Comparison of ENCODE assay signal across 35 cellular contexts in the genomic region with DNA sequence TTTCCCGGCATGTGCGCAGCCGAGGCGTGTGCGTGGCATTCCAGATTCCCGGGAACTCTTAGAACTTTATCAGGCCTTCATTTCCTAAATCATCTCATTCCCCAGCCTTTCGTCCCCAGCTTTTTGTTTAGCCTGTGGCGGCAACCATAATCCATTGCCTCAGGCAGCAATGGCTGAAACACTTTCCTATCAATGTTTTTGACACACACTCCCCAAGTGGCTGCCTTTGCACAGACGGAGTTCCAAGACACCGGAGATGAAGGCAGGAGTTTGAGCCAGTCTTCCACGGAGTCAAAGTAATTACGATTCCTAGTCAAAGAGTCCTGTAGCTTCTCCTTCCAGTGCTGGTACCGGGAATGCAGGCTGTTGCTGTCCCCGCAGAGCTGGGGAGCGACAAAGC.
"Had no signal": no experiment of that assay in that cellular context is flagged by ENCODE, and none has a peak within 500 bp of the region (broad histone marks: within the 10 kb centered on the region; RNA-seq: fewer than 3 reads in every experiment).

No MANE protein-coding gene starts in this region.

- H3K36me3 Mint-ChIP-seq: T-cell had no signal

- H3K4me3 ChIP-seq: adrenal gland, body of pancreas, breast epithelium, Peyer's patch had no signal

- ATAC-seq: activated CD8-positive, alpha-beta T cell treated with anti-CD3 and anti-CD28 coated beads for 36 hours; activated naive CD4-positive, alpha-beta T cell treated with anti-CD3 and anti-CD28 coated beads, Interleukin-2, amount 50 U/mL, for 72 hours; body of pancreas; PC-3; SK-N-SH treated with all-trans-retinoic acid at 6 μM for 48 hours; T-cell had no signal

- H3K4me3 Mint-ChIP-seq: activated B cell treated with CpG ODN at 0.5 μM for 24 hours; activated CD8-positive, alpha-beta T cell treated with anti-CD3 and anti-CD28 coated beads for 36 hours; activated naive CD4-positive, alpha-beta T cell treated with anti-CD3 and anti-CD28 coated beads for 36 hours; activated T-cell treated with anti-CD3 and anti-CD28 coated beads, Interleukin-2, amount 50 U/mL, for 24 hours; activated T-helper 1 cell treated with anti-CD3 and anti-CD28 coated beads, Interleukin-12 subunit alpha, Interleukin-12 subunit beta, Interleukin-2, Interleukin-4 antibody, amounts not matched to agents 30 ng/mL and 10 ng/mL and 1 ng/mL, durations not matched to agents 14 hours and 24 hours and 36 hours; T-cell had no signal

- H3K4me1 ChIP-seq: adrenal gland, body of pancreas, breast epithelium, Peyer's patch had no signal

- H3K27me3 Mint-ChIP-seq: activated B cell treated with CpG ODN at 0.5 μM for 24 hours had no signal

- H3K9me3 ChIP-seq: adrenal gland, body of pancreas, Peyer's patch had no signal

- H3K27ac ChIP-seq: adrenal gland, body of pancreas, breast epithelium, Peyer's patch, VCaP had no signal

- H3K27ac Mint-ChIP-seq: activated B cell treated with CpG ODN at 0.5 μM for 24 hours; activated CD8-positive, alpha-beta T cell treated with anti-CD3 and anti-CD28 coated beads for 36 hours; activated naive CD4-positive, alpha-beta T cell treated with anti-CD3 and anti-CD28 coated beads for 36 hours; activated naive CD4-positive, alpha-beta T cell treated with anti-CD3 and anti-CD28 coated beads, Interleukin-2, amount 50 U/mL, for 72 hours; activated T-cell treated with anti-CD3 and anti-CD28 coated beads, Interleukin-2, amount 50 U/mL, for 24 hours; activated T-helper 1 cell treated with anti-CD3 and anti-CD28 coated beads, Interleukin-12 subunit alpha, Interleukin-12 subunit beta, Interleukin-2, Interleukin-4 antibody, amounts not matched to agents 30 ng/mL and 10 ng/mL and 1 ng/mL, durations not matched to agents 14 hours and 24 hours and 36 hours; T-cell had no signal

- DNase-seq: activated B cell treated with CpG ODN at 0.5 μM for 24 hours; activated CD4-positive, alpha-beta T cell treated with anti-CD3 and anti-CD28 coated beads for 48 hours; activated CD4-positive, alpha-beta T cell treated with anti-CD3 and anti-CD28 coated beads, Interleukin-2, amount 50 U/mL, for 4 hours; activated CD4-positive, CD25-positive, alpha-beta regulatory T cell treated with anti-CD3 and anti-CD28 coated beads, Interleukin-2, amount 50 U/mL, for 72 hours; activated CD8-positive, alpha-beta T cell treated with anti-CD3 and anti-CD28 coated beads for 36 hours; activated gamma-delta T cell treated with Interleukin-2 at 50 U/mL for 16 hours; activated naive CD4-positive, alpha-beta T cell treated with anti-CD3 and anti-CD28 coated beads for 36 hours; activated T-cell treated with anti-CD3 and anti-CD28 coated beads, Interleukin-2, amount 50 U/mL, for 24 hours; body of pancreas; caudate nucleus; cerebellar nuclear complex; NCI-H1092 treated with DMSO at 0.1 percent for 48 hours; NCI-H1417; NCI-H146; NCI-H187; NCI-H2029 treated with DMSO at 0.1 percent for 48 hours; NCI-H2107; NCI-H2171; NCI-H510A; NCI-H526; NCI-H748 treated with DMSO at 0.1 percent for 48 hours; NK-92 treated with Interleukin-12 subunit alpha and Interleukin-12 subunit beta, amount 100 ng/mL, for 24 hours; PC-3; RPMI8226; SIG-M5; T-helper 2 cell; T-helper 9 cell had no signal

- H3K27me3 ChIP-seq: adrenal gland, body of pancreas, Peyer's patch had no signal

- H3K36me3 ChIP-seq: adrenal gland, breast epithelium, Peyer's patch had no signal
